Comparison of ENCODE assay signal across 17 cellular contexts in the genomic region with DNA sequence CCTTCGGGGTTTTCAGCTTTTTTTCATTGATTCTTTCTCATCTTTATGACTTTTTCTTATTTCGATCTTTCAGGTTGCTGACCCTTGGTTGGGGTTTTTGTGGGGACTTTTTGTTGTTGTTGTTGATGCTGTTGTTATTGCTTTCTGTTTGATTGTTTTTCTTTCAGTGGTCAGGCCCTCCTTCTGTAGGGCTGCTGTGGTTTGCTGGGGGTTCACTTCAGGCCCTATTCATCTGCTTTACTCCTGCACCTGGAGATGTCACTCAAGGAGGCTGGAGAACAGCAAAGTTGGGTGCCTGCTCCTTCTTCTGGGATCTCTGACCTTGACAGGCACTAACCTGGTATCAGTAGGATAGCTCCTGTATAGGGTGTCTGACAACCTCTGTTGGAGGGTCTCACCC. TPM values are rescaled to one million over a fixed set of nuclear protein-coding genes. Genes with fewer than 3 reads are reported as not detected.
DNase-seq lines count a peak whose midpoint lies in the region; ATAC-seq and TF ChIP-seq lines count a peak whose summit lies in the region.
"Had no signal": no experiment of that assay in that cellular context is flagged by ENCODE, and none has a peak within 500 bp of the region (broad histone marks: within the 10 kb centered on the region; RNA-seq: fewer than 3 reads in every experiment).

No MANE protein-coding gene starts in this region.

- H3K4me2 ChIP-seq in KMS-11, result peak overlapping the region; percentile 25; the same call in 1 of the 2 replicates

- H4K20me1 ChIP-seq in KMS-11 (ENCODE audit: insufficient read depth), result no peaks in the 10 kb centered on the region
- H4K20me1 ChIP-seq: BLaER1 treated with 17β-estradiol and CSF1 and Interleukin-3, amounts not matched to agents 10 nM and 100 nM had no signal

- ATAC-seq in GM19023 (IDR thresholded peaks at IDR 0.05; ENCODE audit: unreplicated experiment), result peak; percentile 59
- no peak for ATAC-seq in GM21526 (IDR thresholded peaks at IDR 0.05; ENCODE audit: low FRiP score, unreplicated experiment)

- no peaks in the 10 kb centered on the region for H3K27me3 ChIP-seq in KMS-11 (ENCODE audit: insufficient read depth, low read depth)
- H3K27me3 ChIP-seq: BLaER1 treated with 17β-estradiol and CSF1 and Interleukin-3, amounts not matched to agents 10 nM and 100 nM had no signal

- no peak overlapping the region for H3K27ac ChIP-seq in KMS-11
- H3K27ac ChIP-seq: BLaER1 treated with 17β-estradiol and CSF1 and Interleukin-3, amounts not matched to agents 10 nM and 100 nM had no signal

- no peak overlapping the region for H3K9ac ChIP-seq in KMS-11
- H3K9ac ChIP-seq: BLaER1 treated with 17β-estradiol and CSF1 and Interleukin-3, amounts not matched to agents 10 nM and 100 nM had no signal

- H3K36me3 ChIP-seq in KMS-11 (ENCODE audit: insufficient read depth), result no peaks in the 10 kb centered on the region
- H3K36me3 ChIP-seq: BLaER1 treated with 17β-estradiol and CSF1 and Interleukin-3, amounts not matched to agents 10 nM and 100 nM; HAP-1 had no signal

- H3K4me1 ChIP-seq in KMS-11 (ENCODE audit: low read depth, poor library complexity, severe bottlenecking), result peaks cover 18% of the 10 kb centered on the region

- peak; percentile 71 for DNase-seq in GM12865 (ENCODE audit: low read depth)
- peak; percentile 83 for DNase-seq in myocyte (ENCODE audit: low read depth)
- no peak for DNase-seq in superior temporal gyrus (ENCODE audit: extremely low spot score)
- no peak for DNase-seq in NCI-H128 (lab: John Stamatoyannopoulos, UW; ENCODE audit: unreplicated experiment)
- DNase-seq: 8988T; AML-193; Calu3; CD4-positive, alpha-beta T cell; DMS 273 treated with DMSO at 0.1 percent for 48 hours; IMR-90; KBM-7 had no signal

- no peak overlapping the region for H2AFZ ChIP-seq in KMS-11 (ENCODE audit: low read depth)

- TF ChIP-seq CTCF in GM12865 (IDR thresholded peaks at IDR 0.05; ENCODE audit: insufficient read depth, low read depth, low read length, missing control alignments), result no peak
- no peak for TF ChIP-seq CTCF in KMS-11 (conservative IDR thresholded peaks at IDR 0.05; ENCODE audit: low read depth, low read length)

- H3K4me3 ChIP-seq in GM12865 (ENCODE audit: low read depth, low read length) (no peak overlapping the region), KMS-11 (IDR thresholded peaks at IDR 0.05; ENCODE audit: insufficient read depth, low read depth, low read length) (no peak overlapping the region)
- H3K4me3 ChIP-seq: BLaER1 treated with 17β-estradiol and CSF1 and Interleukin-3, amounts not matched to agents 10 nM and 100 nM; HAP-1 had no signal

- no peaks in the 10 kb centered on the region for H3K79me2 ChIP-seq in KMS-11 (ENCODE audit: insufficient read depth, low read depth)

RNA-seq across cellular contexts. Expression of gene PCDH18, which starts 39.9 kb away (rescaled TPM):
- 38.5 and 59.9 TPM in 2 replicates for total RNA-seq in myocyte
- polyA plus RNA-seq in myocyte (2012), result 14.6 TPM
- total RNA-seq: CD4-positive, alpha-beta T cell; HT-29 had no signal

Comparison
In these comparisons a context has a peak if more than half of its experiments do, and no peak if none do; other contexts are left out.
1. DNase-seq: peak in GM12865 (single experiment) and myocyte (single experiment); none in superior temporal gyrus (single experiment) and NCI-H128 (single experiment).